In genomic region chr4:185744946-185745345, GRCh38 we compare ENCODE assay signal across 24 cellular contexts.
"Had no signal": no experiment of that assay in that cellular context is flagged by ENCODE, and none has a peak within 500 bp of the region (broad histone marks: within the 10 kb centered on the region; RNA-seq: fewer than 3 reads in every experiment).

No MANE protein-coding gene starts in this region.

- DNase-seq: Kasumi-1, MM.1S, NCI-H1092 treated with DMSO at 0.1 percent for 48 hours, NCI-H1436, NCI-H187, NCI-H2029, NCI-H2081 treated with DMSO at 0.1 percent for 48 hours, NCI-H2171, NCI-H226, NCI-H446, NCI-H510A, NCI-H524 treated with DMSO at 0.1 percent for 48 hours, NCI-H69, NCI-H774, Right ventricle myocardium superior, RPMI8226, SIG-M5, SK-N-SH had no signal

- H3K9ac ChIP-seq: KMS-11, SK-N-SH had no signal

- ATAC-seq: K562 had no signal

- H3K9me3 ChIP-seq: SK-N-SH had no signal

- H3K4me3 ChIP-seq: K562 had no signal

- H3K27ac ChIP-seq: HL-60, KMS-11 had no signal

- H3K27ac Mint-ChIP-seq: IgD-negative memory B cell had no signal

- H3K4me3 Mint-ChIP-seq: IgD-negative memory B cell had no signal

- FAIRE-seq: HTR-8/SVneo, K562, RCC 7860 had no signal

- H3K4me2 ChIP-seq: KMS-11, SK-N-SH had no signal
